ENCODE assay signal across 14 cellular contexts in genomic region chr14:72708708-72709475, GRCh38.
DNase-seq lines count a peak whose midpoint lies in the region; FAIRE-seq and TF ChIP-seq lines count a peak whose summit lies in the region.
"Had no signal": no experiment of that assay in that cellular context is flagged by ENCODE, and none has a peak within 500 bp of the region (broad histone marks: within the 10 kb centered on the region; RNA-seq: fewer than 3 reads in every experiment).

No MANE protein-coding gene starts in this region.

- no peak overlapping the region for H2BK12ac ChIP-seq in neuronal stem cell (ENCODE audit: low read length)

- H2BK5ac ChIP-seq in neuronal stem cell (ENCODE audit: low read length), result no peak overlapping the region

- no TSS peak for BruUV-seq in endothelial cell of umbilical vein (replicated peaks; lab: Mats Ljungman, UMichigan)

- H3K9me3 ChIP-seq in endothelial cell of umbilical vein (replicated peaks; ENCODE audit: control insufficient read depth, insufficient read depth, low read length) (no peaks in the 10 kb centered on the region), neuronal stem cell (replicated peaks in 1 of 2; ENCODE audit: control insufficient read depth in 2 of 2, insufficient read depth in 1 of 2, low read depth in 1 of 2, low read length in 2 of 2) (no peaks in the 10 kb centered on the region), transverse colon (no peaks in the 10 kb centered on the region)
- H3K9me3 ChIP-seq: Caco-2, thyroid gland had no signal

- H2AFZ ChIP-seq in endothelial cell of umbilical vein (ENCODE audit: low read depth, low read length) (no peak overlapping the region), neuronal stem cell (ENCODE audit: low read length) (peak overlapping the region; percentile 63)

- no peak overlapping the region for H3K4me2 ChIP-seq in endothelial cell of umbilical vein (ENCODE audit: insufficient read depth, low read length)
- no peak overlapping the region for H3K4me2 ChIP-seq in neuronal stem cell (ENCODE audit: insufficient read depth, low read length, poor library complexity, severe bottlenecking)

- FAIRE-seq in endothelial cell of umbilical vein (lab: Jason Lieb, UNC), result no peak
- FAIRE-seq: TTC549 had no signal

- TF ChIP-seq POLR2A in endothelial cell of umbilical vein (IDR thresholded peaks at IDR 0.05; ENCODE audit: low read depth, low read length), result no peak
- no peak for TF ChIP-seq POLR2A in transverse colon (IDR thresholded peaks at IDR 0.05)

- H3K4me1 ChIP-seq in endothelial cell of umbilical vein (ENCODE audit: control insufficient read depth, extremely low read depth, insufficient read depth, low read length) (no peaks in the 10 kb centered on the region), neuronal stem cell (ENCODE audit: control insufficient read depth in 2 of 2, insufficient read depth in 1 of 2, low read depth in 1 of 2, low read length in 2 of 2) (peaks cover 0 to 10% of the 10 kb centered on the region in 2 donors), transverse colon (no peaks in the 10 kb centered on the region)
- H3K4me1 ChIP-seq: Caco-2, thyroid gland had no signal

- no peak overlapping the region for H2BK120ac ChIP-seq in neuronal stem cell (ENCODE audit: low read depth, low read length)

- no peak overlapping the region for H4K91ac ChIP-seq in neuronal stem cell (ENCODE audit: low read depth, low read length, poor library complexity)

- H3K79me1 ChIP-seq in neuronal stem cell (ENCODE audit: low read depth, low read length), result no peaks in the 10 kb centered on the region

- no peak overlapping the region for H4K8ac ChIP-seq in neuronal stem cell (ENCODE audit: low read depth, low read length)

- no peaks in the 10 kb centered on the region for H3K79me2 ChIP-seq in endothelial cell of umbilical vein (ENCODE audit: control insufficient read depth, insufficient read depth, low read length)

- H3K4ac ChIP-seq in neuronal stem cell (ENCODE audit: low read length), result no peak overlapping the region

- intact Hi-C loops in endothelial cell of umbilical vein (cut with micrococcal nuclease) (no loop called here), transverse colon (cut with DNase I; ENCODE audit: low total_unique reads) (no loop called here)

- WGBS in neuronal stem cell (ENCODE audit: extremely low coverage in 2 of 2, insufficient read length in 2 of 2, insufficient replicate concordance in 1 of 2), 2 donors, result no CpG with 5 or more reads among the region's 13 CpGs
- 83 to 93% methylated on average over 5 to 13 of the region's 13 CpGs for WGBS in transverse colon (ENCODE audit: low coverage in 1 of 2), 2 donors

- no peak for TF ChIP-seq EP300 in transverse colon (IDR thresholded peaks at IDR 0.05; ENCODE audit: low read depth)

- no peak for TF ChIP-seq CTCF in endothelial cell of umbilical vein (IDR thresholded peaks at IDR 0.05; ENCODE audit: extremely low read depth in 1 of 2, insufficient read depth in 1 of 2, low read depth in 1 of 2, low read length in 2 of 2)
- no peak for TF ChIP-seq CTCF in transverse colon (IDR thresholded peaks at IDR 0.05)

- no peaks in the 10 kb centered on the region for H4K20me1 ChIP-seq in endothelial cell of umbilical vein (replicated peaks; ENCODE audit: control insufficient read depth, extremely low read depth, insufficient read depth, low read length)

- DNase-seq in ELR (ENCODE audit: low read depth) (peak; percentile 45), M059J (ENCODE audit: low read depth) (peak; percentile 48), endothelial cell of umbilical vein (ENCODE audit: low read depth, low spot score) (no peak), neuronal stem cell (ENCODE audit: low spot score) (peak; percentile 32), T-helper 2 cell (no peak), NCI-H82 treated with DMSO at 0.1 percent for 48 hours (lab: John Stamatoyannopoulos, UW; ENCODE audit: unreplicated experiment) (no peak), MV-4-11 (lab: John Stamatoyannopoulos, UW) (no peak), transverse colon (no peak)
- DNase-seq: activated T-cell treated with anti-CD3 and anti-CD28 coated beads, Interleukin-2, amount 50 U/mL, for 1 hour; Caco-2; naive B cell; NCI-H345; thyroid gland had no signal

- H3K36me3 ChIP-seq in endothelial cell of umbilical vein (ENCODE audit: control insufficient read depth in 2 of 2, extremely low read depth in 1 of 2, insufficient read depth in 2 of 2, low read length in 2 of 2), result no peaks in the 10 kb centered on the region
- no peaks in the 10 kb centered on the region for H3K36me3 ChIP-seq in neuronal stem cell (replicated peaks in 1 of 2; ENCODE audit: control insufficient read depth in 2 of 2, insufficient read depth in 2 of 2, low read length in 2 of 2)
- H3K36me3 ChIP-seq in transverse colon, result no peaks in the 10 kb centered on the region
- H3K36me3 ChIP-seq: thyroid gland had no signal

- H3K27ac ChIP-seq in endothelial cell of umbilical vein (ENCODE audit: insufficient read depth, low read depth, low read length) (no peak overlapping the region), neuronal stem cell (replicated peaks; ENCODE audit: low read length) (no peak overlapping the region), transverse colon (no peak overlapping the region)
- H3K27ac ChIP-seq: thyroid gland had no signal

- no peak overlapping the region for H3K23ac ChIP-seq in neuronal stem cell (ENCODE audit: low read depth, low read length, poor library complexity)

- in situ Hi-C loops in transverse colon (cut with MboI; ENCODE audit: low pct_ligation_motif_present in 1 of 4, low pct_unique_long_range_greater_than_20kb in 1 of 4, low sequenced_read_pairs in 3 of 4), result no loop called here

- H2BK15ac ChIP-seq in neuronal stem cell (ENCODE audit: low read length), result no peak overlapping the region

- no peaks in the 10 kb centered on the region for H3K27me3 ChIP-seq in endothelial cell of umbilical vein (ENCODE audit: control insufficient read depth in 2 of 2, insufficient read depth in 2 of 2, low read length in 2 of 2)
- no peaks in the 10 kb centered on the region for H3K27me3 ChIP-seq in neuronal stem cell (ENCODE audit: control insufficient read depth in 3 of 3, insufficient read depth in 3 of 3, low read depth in 1 of 3, low read length in 3 of 3)
- no peaks in the 10 kb centered on the region for H3K27me3 ChIP-seq in transverse colon
- H3K27me3 ChIP-seq: thyroid gland had no signal

- H3K18ac ChIP-seq in neuronal stem cell (ENCODE audit: low read length), result peak overlapping the region; percentile 20

- H3K4me3 ChIP-seq in endothelial cell of umbilical vein (replicated peaks in 1 of 3; ENCODE audit: insufficient read depth in 1 of 3, low read depth in 1 of 3, low read length in 3 of 3), result no peak overlapping the region
- no peak overlapping the region for H3K4me3 ChIP-seq in neuronal stem cell (ENCODE audit: low read length in 2 of 2)
- H3K4me3 ChIP-seq in transverse colon, result no peak overlapping the region
- H3K4me3 ChIP-seq: thyroid gland had no signal

- no peak overlapping the region for H3K14ac ChIP-seq in neuronal stem cell (ENCODE audit: low read length)

- dilution Hi-C loops in endothelial cell of umbilical vein (cut with MboI; ENCODE audit: extremely low pct_ligation_motif_present, low sequenced_read_pairs), result no loop called here

- no peak overlapping the region for H3K9ac ChIP-seq in endothelial cell of umbilical vein (replicated peaks; ENCODE audit: extremely low read depth, insufficient read depth, low read length)
- H3K9ac ChIP-seq in neuronal stem cell (ENCODE audit: low read depth, low read length, poor library complexity), result no peak overlapping the region

- POLR2A ChIA-PET in endothelial cell of umbilical vein (lab: Charles Lee), result no interaction called here

- no peak overlapping the region for H2AK5ac ChIP-seq in neuronal stem cell (ENCODE audit: low read depth, low read length)

- CTCF ChIA-PET in endothelial cell of umbilical vein (lab: Charles Lee), result no interaction called here

- H3K9me1 ChIP-seq in endothelial cell of umbilical vein (replicated peaks; ENCODE audit: control insufficient read depth, extremely low read depth, insufficient read depth, low read length), result no peaks in the 10 kb centered on the region

TF ChIP-seq in endothelial cell of umbilical vein, 7 proteins besides CTCF, POLR2A, EP300 and RAD21:
- no peak for TF ChIP-seq POLR2AphosphoS5 (IDR thresholded peaks at IDR 0.05; ENCODE audit: insufficient read depth, low read depth, low read length)
- TF ChIP-seq JUN (IDR thresholded peaks at IDR 0.05; ENCODE audit: borderline replicate concordance, insufficient read depth, insufficient read length, low read depth), result peak; percentile 4
- no peak for TF ChIP-seq GATA2 (IDR thresholded peaks at IDR 0.05; ENCODE audit: insufficient read depth, insufficient read length, low read depth, low read length)

Comparison
In these comparisons a context has a peak if more than half of its experiments do, and no peak if none do; other contexts are left out.
1. DNase-seq: peak in ELR (single experiment), M059J (single experiment) and neuronal stem cell (single experiment); none in endothelial cell of umbilical vein (single experiment), T-helper 2 cell (0 of 5), NCI-H82 treated with DMSO at 0.1 percent for 48 hours (single experiment), MV-4-11 (single experiment) and transverse colon (single experiment).